In genomic region chr22:20702175-20702545, GRCh38 we compare ENCODE assay signal across 8 cellular contexts.
DNase-seq lines count a peak whose midpoint lies in the region; ATAC-seq and TF ChIP-seq lines count a peak whose summit lies in the region.
"Not testable (repeated sequence)": the region's sequence is repeated elsewhere in the genome, so short reads cannot be mapped to it uniquely, and the experiment has no call there.

No MANE protein-coding gene starts in this region.

- not testable (repeated sequence) for H3K9ac ChIP-seq in mesendoderm (ENCODE audit: low read length)

- not testable (repeated sequence) for H3K9me3 ChIP-seq in CD4-positive, alpha-beta T cell (ENCODE audit: control insufficient read depth, low read length); OCI-LY7 (ENCODE audit: low read length); esophagus squamous epithelium

- not testable (repeated sequence) for H3K27ac ChIP-seq in CD4-positive, alpha-beta T cell (ENCODE audit: low read depth, low read length); mesendoderm (ENCODE audit: low read depth, low read length)
- H3K27ac ChIP-seq in OCI-LY7 (ENCODE audit: low read depth, low read length, poor library complexity, severe bottlenecking) (peak overlapping the region; percentile 79), esophagus squamous epithelium (peak overlapping the region; percentile 76 to 92 (median 88))

- H3K36me3 Mint-ChIP-seq in CD4-positive, alpha-beta T cell (ENCODE audit: low read depth), result not testable (repeated sequence)

- not testable (repeated sequence) for H2BK120ac ChIP-seq in mesendoderm (ENCODE audit: low read depth, low read length)

- DNase-seq in CD4-positive, alpha-beta T cell, result peak in 4 of 10 experiments; percentile 15 to 25 (median 19)
- not testable (repeated sequence) for DNase-seq in OCI-LY7 (ENCODE audit: low spot score); esophagus squamous epithelium (lab: John Stamatoyannopoulos, UW); mesendoderm
- peak; percentile 25 for DNase-seq in activated naive CD4-positive, alpha-beta T cell treated with Interleukin-2 at 50 U/mL for 16 hours
- DNase-seq in stimulated activated CD4-positive, alpha-beta T cell treated with anti-CD3 and anti-CD28 coated beads, Interleukin-15, amount 100 ng/mL, for 24 hours, result peak; percentile 28

- H3K4me1 Mint-ChIP-seq in CD4-positive, alpha-beta T cell (ENCODE audit: low read depth), result peaks cover 21% of the 10 kb centered on the region

- peak; percentile 9 for ATAC-seq in CD4-positive, alpha-beta T cell (ENCODE audit: poor library complexity)
- peak; percentile 15 for ATAC-seq in GM21381 (IDR thresholded peaks at IDR 0.05; ENCODE audit: unreplicated experiment)
- peak; percentile 17 for ATAC-seq in HG03045 (IDR thresholded peaks at IDR 0.05; ENCODE audit: unreplicated experiment)

- H3K27me3 Mint-ChIP-seq in CD4-positive, alpha-beta T cell, result not testable (repeated sequence)

- no CpG with 5 or more reads among the region's 35 CpGs for WGBS in esophagus squamous epithelium, 2 donors
- no CpG with 5 or more reads among the region's 35 CpGs for WGBS in mesendoderm (ENCODE audit: extremely low coverage, insufficient coverage, low lambda C conversion rate)

- H3K9me2 ChIP-seq in OCI-LY7 (ENCODE audit: insufficient read depth, low read length), result not testable (repeated sequence)

- H3K4me2 ChIP-seq in OCI-LY7 (ENCODE audit: low read length) (peak overlapping the region; percentile 74), mesendoderm (ENCODE audit: low read length) (peak overlapping the region; percentile 34)

- not testable (repeated sequence) for H4K20me1 ChIP-seq in OCI-LY7 (ENCODE audit: insufficient read depth, low read length)

- H3K27ac Mint-ChIP-seq in CD4-positive, alpha-beta T cell, result peak overlapping the region; percentile 97

- TF ChIP-seq POLR2A in esophagus squamous epithelium (IDR thresholded peaks at IDR 0.05), result not testable (repeated sequence)

- not testable (repeated sequence) for H3K36me3 ChIP-seq in OCI-LY7 (ENCODE audit: insufficient read depth, low read length); esophagus squamous epithelium; mesendoderm (ENCODE audit: control insufficient read depth, insufficient read depth, low read length)

- H2AFZ ChIP-seq in OCI-LY7 (ENCODE audit: low read length), result 0 out of 2 replicates have a peak overlapping the region, but pooled peaks have one; percentile 54

- not testable (repeated sequence) for H3K9me3 Mint-ChIP-seq in CD4-positive, alpha-beta T cell

- POLR2A ChIA-PET in CD4-positive, alpha-beta T cell (lab: Charles Lee), result interaction anchor here (1.2 to 3.0 kb wide), 8 partner anchors 31 to 382 kb away, joined by 4 to 26 read pairs (median 6); partner anchors contain the start of gene DGCR6L
- POLR2A ChIA-PET in OCI-LY7 (lab: Charles Lee), result not testable (repeated sequence)

- not testable (repeated sequence) for BruUV-seq in OCI-LY7 (replicated peaks; lab: Mats Ljungman, UMichigan)

- intact Hi-C loops in CD4-positive, alpha-beta T cell (cut with DNase I, micrococcal nuclease), result loop anchor here in 1 of 2 experiments (5.0 kb wide), 2 partner anchors 135 to 205 kb away; partner anchors contain the start of gene KLHL22
- intact Hi-C loops in OCI-LY7 (cut with micrococcal nuclease; ENCODE audit: unreplicated experiment), result loop anchor here (5.0 kb wide), 1 partner anchor 40 kb away; no protein-coding TSS in a partner anchor
- intact Hi-C loops in esophagus squamous epithelium (cut with DNase I), result not testable (repeated sequence)

- H3K4ac ChIP-seq in mesendoderm (ENCODE audit: low read depth, low read length), result not testable (repeated sequence)

- not testable (repeated sequence) for H2BK5ac ChIP-seq in mesendoderm (ENCODE audit: low read length)

- not testable (repeated sequence) for H3K4me1 ChIP-seq in OCI-LY7 (ENCODE audit: insufficient read depth, low read length, poor library complexity, severe bottlenecking); mesendoderm (ENCODE audit: control insufficient read depth, low read depth, low read length)
- peaks cover 6 to 17% (median 12%) of the 10 kb centered on the region in 3 donors for H3K4me1 ChIP-seq in esophagus squamous epithelium

- not testable (repeated sequence) for H3K27me3 ChIP-seq in CD4-positive, alpha-beta T cell (ENCODE audit: control insufficient read depth, insufficient read depth, low read length); esophagus squamous epithelium; mesendoderm (ENCODE audit: insufficient read depth, low read length, poor library complexity)

- H3K79me2 ChIP-seq in OCI-LY7 (ENCODE audit: insufficient read depth, low read depth, low read length); mesendoderm (ENCODE audit: control insufficient read depth, insufficient read depth, low read length): not testable (repeated sequence)

- not testable (repeated sequence) for H3K18ac ChIP-seq in mesendoderm (ENCODE audit: low read length)

- H3K4me3 ChIP-seq in OCI-LY7 (ENCODE audit: low read depth, low read length, poor library complexity, severe bottlenecking) (peak overlapping the region; percentile 72), esophagus squamous epithelium (peak overlapping the region; percentile 35 to 62 (median 54))
- not testable (repeated sequence) for H3K4me3 ChIP-seq in mesendoderm (ENCODE audit: low read length)

- not testable (repeated sequence) for H4K8ac ChIP-seq in mesendoderm (ENCODE audit: low read depth, low read length)

- peak overlapping the region; percentile 94 for H3K4me3 Mint-ChIP-seq in CD4-positive, alpha-beta T cell

- not testable (repeated sequence) for TF ChIP-seq CTCF in CD4-positive, alpha-beta T cell (IDR thresholded peaks at IDR 0.05); OCI-LY7 (conservative IDR thresholded peaks at IDR 0.05; ENCODE audit: low read length); esophagus squamous epithelium (IDR thresholded peaks at IDR 0.05)

- not testable (repeated sequence) for H3K23ac ChIP-seq in mesendoderm (ENCODE audit: low read length)

- H4K5ac ChIP-seq in mesendoderm (ENCODE audit: low read length), result not testable (repeated sequence)

- H3K79me1 ChIP-seq in mesendoderm (ENCODE audit: low read length), result not testable (repeated sequence)

- H2AK5ac ChIP-seq in mesendoderm (ENCODE audit: low read length), result not testable (repeated sequence)

- peak overlapping the region; percentile 64 for H3K56ac ChIP-seq in mesendoderm (ENCODE audit: low read length)

- CTCF ChIA-PET in CD4-positive, alpha-beta T cell (lab: Charles Lee), result interaction anchor here (0.8 kb wide), 1 partner anchor 284 kb away, joined by 3 read pairs; no protein-coding TSS in a partner anchor
- CTCF ChIA-PET in OCI-LY7 (lab: Charles Lee; ENCODE audit: unreplicated experiment), result not testable (repeated sequence)

- H2BK15ac ChIP-seq in mesendoderm (replicated peaks; ENCODE audit: low read depth), result not testable (repeated sequence)
